ENCODE assay signal across 2 cellular contexts in genomic region chr18:72672364-72673151, GRCh38.
TF ChIP-seq lines count a peak whose summit lies in the region.

No MANE protein-coding gene starts in this region.

TF ChIP-seq in A549, 52 proteins besides CTCF, POLR2A, EP300 and RAD21 (continued from another document):
- TF ChIP-seq ELK1 (IDR thresholded peaks at IDR 0.05; ENCODE audit: low read depth, low read length) (no peak), NR3C1 (IDR thresholded peaks at IDR 0.05) (no peak)

TF ChIP-seq in HCT116, 20 proteins besides CTCF, POLR2A, EP300 and RAD21 (continued from another document):
- no peak for TF ChIP-seq REST (IDR thresholded peaks at IDR 0.05; ENCODE audit: low read depth)
- TF ChIP-seq CEBPB (IDR thresholded peaks at IDR 0.05; ENCODE audit: low read depth) = no peak
- no peak for TF ChIP-seq SP1 (IDR thresholded peaks at IDR 0.05; ENCODE audit: low read depth)
- no peak for TF ChIP-seq ZBTB33 (IDR thresholded peaks at IDR 0.05; ENCODE audit: extremely low read depth, insufficient replicate concordance, low read length)
- no peak for TF ChIP-seq MAX (IDR thresholded peaks at IDR 0.05)
- TF ChIP-seq SIN3A (IDR thresholded peaks at IDR 0.05; ENCODE audit: low read depth) = no peak
- no peak for TF ChIP-seq JUND (IDR thresholded peaks at IDR 0.05)
- no peak for TF ChIP-seq ATF3 (IDR thresholded peaks at IDR 0.05)
- TF ChIP-seq SRF (IDR thresholded peaks at IDR 0.05; ENCODE audit: low read depth) = no peak
- no peak for TF ChIP-seq ZFX (IDR thresholded peaks at IDR 0.05)
- TF ChIP-seq TCF7L2 (IDR thresholded peaks at IDR 0.05; ENCODE audit: borderline replicate concordance, extremely low read depth, insufficient read depth, insufficient read length) = no peak
- TF ChIP-seq FOSL1 (IDR thresholded peaks at IDR 0.05; ENCODE audit: low read depth) = no peak
- no peak for TF ChIP-seq EZH2phosphoT487 (IDR thresholded peaks at IDR 0.05; ENCODE audit: borderline replicate concordance)
- no peak for TF ChIP-seq CBX3 (IDR thresholded peaks at IDR 0.05; ENCODE audit: low read depth)
- no peak for TF ChIP-seq EGR1 (IDR thresholded peaks at IDR 0.05; ENCODE audit: low read depth)
- TF ChIP-seq POLR2AphosphoS5 (IDR thresholded peaks at IDR 0.05; ENCODE audit: low read depth, low read length) = no peak
- no peak for TF ChIP-seq YY1 (IDR thresholded peaks at IDR 0.05; ENCODE audit: extremely low read depth, insufficient replicate concordance, low read depth, low read length)
- no peak for TF ChIP-seq ELF1 (IDR thresholded peaks at IDR 0.05; ENCODE audit: borderline replicate concordance, low read depth)
TF ChIP-seq in HCT116: peak in this region for 0.
